ENCODE assay signal across 10 cellular contexts in the genomic region with DNA sequence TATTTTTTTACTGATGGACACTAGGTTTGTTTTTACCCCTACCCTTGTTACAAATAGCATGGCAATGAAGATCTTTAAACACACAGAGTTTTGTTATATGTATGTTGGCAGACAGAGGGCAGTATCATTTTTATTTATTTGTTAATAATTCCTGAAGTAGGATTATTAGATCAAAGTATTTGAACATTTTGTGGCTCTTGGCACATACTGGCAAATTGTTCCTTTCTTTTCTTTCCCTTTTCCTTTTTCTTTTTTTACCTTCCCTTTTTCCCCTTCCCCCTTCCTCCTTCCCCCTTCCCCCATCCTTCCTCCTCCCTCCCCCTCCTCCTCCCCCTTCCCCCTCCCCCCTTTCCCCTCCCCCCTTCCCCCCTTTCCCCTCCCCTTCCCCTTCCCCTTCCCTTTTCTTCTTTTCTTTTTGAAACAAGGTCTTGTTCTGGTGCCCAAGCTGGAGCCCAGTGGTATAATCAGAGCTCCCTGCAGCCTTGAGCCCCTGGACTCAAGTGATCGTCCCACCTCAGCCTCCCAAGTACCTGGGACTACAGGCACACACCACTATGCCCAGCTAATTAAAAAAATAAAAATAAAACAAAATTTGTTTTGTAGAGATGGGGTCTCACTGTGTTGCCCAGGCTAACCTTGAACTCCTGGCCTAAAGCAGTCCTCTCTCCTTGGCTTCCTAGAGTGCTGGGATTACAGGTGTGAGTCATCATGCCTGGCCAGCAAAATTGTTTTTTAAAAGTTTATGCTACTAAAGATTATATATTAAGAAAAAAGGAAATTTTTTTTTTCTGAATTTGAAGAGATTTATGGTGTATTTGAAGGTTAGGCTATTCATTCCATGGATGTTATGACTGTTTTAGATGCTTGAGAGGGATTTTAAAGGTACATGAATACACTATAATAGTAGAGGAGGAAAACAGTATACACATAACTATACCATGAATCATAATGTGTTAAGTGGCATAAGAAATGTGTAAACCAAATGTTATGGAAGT. TPM values are rescaled to one million over a fixed set of nuclear protein-coding genes. Genes with fewer than 3 reads are reported as not detected.
A peak's percentile ranks its signal among the peaks of the same experiment; 100 is the strongest.
DNase-seq lines count a peak whose midpoint lies in the region; ATAC-seq and TF ChIP-seq lines count a peak whose summit lies in the region.
"Had no signal": no experiment of that assay in that cellular context is flagged by ENCODE, and none has a peak within 500 bp of the region (broad histone marks: within the 10 kb centered on the region; RNA-seq: fewer than 3 reads in every experiment).

No MANE protein-coding gene starts in this region.

- CTCF ChIA-PET in T-cell (lab: Charles Lee): interaction anchor here in 1 of 2 donors (0.7 kb wide), 1 partner anchor 296 kb away, joined by 4 read pairs; no protein-coding TSS in a partner anchor

- no peak overlapping the region for H3K4me3 Mint-ChIP-seq in activated T-cell treated with anti-CD3 and anti-CD28 coated beads, Interleukin-2, amount 50 U/mL, for 24 hours
- H3K4me3 Mint-ChIP-seq in T-cell: no peak overlapping the region
- H3K4me3 Mint-ChIP-seq: natural killer cell treated with Interleukin-12 subunit alpha and Interleukin-12 subunit beta and Interleukin-15 and Interleukin-18, amount 100 ng/mL, for 72 hours had no signal

- no peak for DNase-seq in activated T-cell treated with anti-CD3 and anti-CD28 coated beads, Interleukin-2, amount 50 U/mL, for 24 hours
- DNase-seq in activated T-cell treated with anti-CD3 and anti-CD28 coated beads for 4 hours: no peak
- DNase-seq in dermis blood vessel endothelial cell: peak; percentile 3
- DNase-seq in smooth muscle cell (lab: John Stamatoyannopoulos, UW; ENCODE audit: unreplicated experiment): no peak
- no peak for DNase-seq in T-cell
- no peak for DNase-seq in GM19238 (ENCODE audit: insufficient read length, low spot score)
- DNase-seq: NCI-H2029 treated with DMSO at 0.1 percent for 48 hours had no signal

- H3K4me1 Mint-ChIP-seq in activated T-cell treated with anti-CD3 and anti-CD28 coated beads, Interleukin-2, amount 50 U/mL, for 24 hours (ENCODE audit: low read depth): peaks cover 53% of the 10 kb centered on the region
- H3K4me1 Mint-ChIP-seq in T-cell: peaks cover 28 to 53% (median 50%) of the 10 kb centered on the region in 3 donors

- H3K4me1 ChIP-seq in OCI-LY3 (ENCODE audit: low read length) (no peaks in the 10 kb centered on the region), smooth muscle cell (ENCODE audit: low read depth) (no peaks in the 10 kb centered on the region)

- H3K79me2 ChIP-seq in OCI-LY3 (ENCODE audit: low read length) (peaks cover 46% of the 10 kb centered on the region), smooth muscle cell (ENCODE audit: low read depth) (peaks cover 96% of the 10 kb centered on the region)

- ATAC-seq in T-cell (replicated peaks in 1 of 4) (no peak), HG03139 (IDR thresholded peaks at IDR 0.05; ENCODE audit: unreplicated experiment) (no peak)

- no peak overlapping the region for H3K4me2 ChIP-seq in OCI-LY3 (ENCODE audit: low read length)
- no peak overlapping the region for H3K4me2 ChIP-seq in smooth muscle cell

- 93% methylated on average over 1 of the region's 1 CpG for WGBS in smooth muscle cell (ENCODE audit: low lambda C conversion rate)

- H3K4me3 ChIP-seq in OCI-LY3 (ENCODE audit: low read length) (no peak overlapping the region), smooth muscle cell (no peak overlapping the region)

- POLR2A ChIA-PET in T-cell (lab: Charles Lee): no interaction called here

- TF ChIP-seq CTCF in OCI-LY3 (IDR thresholded peaks at IDR 0.05; ENCODE audit: low read depth, low read length): peak; percentile 9; the same call in 1 of the 2 replicates
- no peak for TF ChIP-seq CTCF in smooth muscle cell (IDR thresholded peaks at IDR 0.05; ENCODE audit: borderline replicate concordance, insufficient read depth, poor library complexity, severe bottlenecking)

- H3K9me3 Mint-ChIP-seq in activated T-cell treated with anti-CD3 and anti-CD28 coated beads, Interleukin-2, amount 50 U/mL, for 24 hours: no peaks in the 10 kb centered on the region
- no peaks in the 10 kb centered on the region for H3K9me3 Mint-ChIP-seq in T-cell
- H3K9me3 Mint-ChIP-seq: natural killer cell treated with Interleukin-12 subunit alpha and Interleukin-12 subunit beta and Interleukin-15 and Interleukin-18, amount 100 ng/mL, for 72 hours had no signal

- peaks cover 4% of the 10 kb centered on the region for H3F3A ChIP-seq in smooth muscle cell (ENCODE audit: low read depth)

- H3K9ac ChIP-seq in OCI-LY3 (ENCODE audit: low read length): no peak overlapping the region
- H3K9ac ChIP-seq in smooth muscle cell (ENCODE audit: low read depth): no peak overlapping the region

- H4K20me1 ChIP-seq in OCI-LY3 (ENCODE audit: insufficient read depth, low read length) (peaks cover 46% of the 10 kb centered on the region), smooth muscle cell (ENCODE audit: low read depth) (peaks cover 96% of the 10 kb centered on the region)

- H3K27me3 ChIP-seq in OCI-LY3 (ENCODE audit: low read depth, low read length) (no peaks in the 10 kb centered on the region), smooth muscle cell (ENCODE audit: low read depth) (no peaks in the 10 kb centered on the region)

- H3K36me3 ChIP-seq in OCI-LY3 (replicated peaks; ENCODE audit: low read depth, low read length): peaks cover 10% of the 10 kb centered on the region
- H3K36me3 ChIP-seq in smooth muscle cell (ENCODE audit: low read depth): no peaks in the 10 kb centered on the region

- H2AFZ ChIP-seq in OCI-LY3 (ENCODE audit: low read depth, low read length): no peak overlapping the region
- H2AFZ ChIP-seq in smooth muscle cell (ENCODE audit: low read depth): no peak overlapping the region

- H3K9me3 ChIP-seq in OCI-LY3 (ENCODE audit: insufficient read depth, low read length) (no peaks in the 10 kb centered on the region), smooth muscle cell (replicated peaks; ENCODE audit: low read depth) (no peaks in the 10 kb centered on the region)

- H3K27ac Mint-ChIP-seq in activated T-cell treated with anti-CD3 and anti-CD28 coated beads, Interleukin-2, amount 50 U/mL, for 24 hours: peak overlapping the region; percentile 44
- peak overlapping the region in 1 of 2 donors; percentile 72 for H3K27ac Mint-ChIP-seq in T-cell

- H3K27ac ChIP-seq in OCI-LY3 (ENCODE audit: low read length): no peak overlapping the region
- peak overlapping the region; percentile 50 for H3K27ac ChIP-seq in smooth muscle cell (ENCODE audit: low read depth)

- H3K36me3 Mint-ChIP-seq in activated T-cell treated with anti-CD3 and anti-CD28 coated beads, Interleukin-2, amount 50 U/mL, for 24 hours (ENCODE audit: low read depth): peaks cover 76% of the 10 kb centered on the region
- H3K36me3 Mint-ChIP-seq in T-cell: peaks cover 42% of the 10 kb centered on the region

- H3K27me3 Mint-ChIP-seq in activated T-cell treated with anti-CD3 and anti-CD28 coated beads, Interleukin-2, amount 50 U/mL, for 24 hours: no peaks in the 10 kb centered on the region
- H3K27me3 Mint-ChIP-seq in T-cell: no peaks in the 10 kb centered on the region
- H3K27me3 Mint-ChIP-seq: natural killer cell treated with Interleukin-12 subunit alpha and Interleukin-12 subunit beta and Interleukin-15 and Interleukin-18, amount 100 ng/mL, for 72 hours had no signal

RNA-seq across cellular contexts. Expression of a gene that starts 39.3 kb away (rescaled TPM):
- 193 and 369 TPM in 2 replicates for total RNA-seq in dermis blood vessel endothelial cell
- 491 and 585 TPM in 2 replicates for total RNA-seq in smooth muscle cell
- 446 and 452 TPM in 2 replicates for polyA plus RNA-seq in smooth muscle cell
- 100 to 1,000 TPM; 181 to 231 (median 200) TPM for total RNA-seq in T-cell
